In genomic region chr3:113255100-113255853, GRCh38 we compare ENCODE assay signal across 1 cellular context.
TF ChIP-seq lines count a peak whose summit lies in the region.

No MANE protein-coding gene starts in this region.

TF ChIP-seq in H1, 55 proteins besides CTCF, POLR2A, EP300 and RAD21:
- TF ChIP-seq SIRT6 (IDR thresholded peaks at IDR 0.05; ENCODE audit: low read length) = no peak
- TF ChIP-seq, protein P1, sequence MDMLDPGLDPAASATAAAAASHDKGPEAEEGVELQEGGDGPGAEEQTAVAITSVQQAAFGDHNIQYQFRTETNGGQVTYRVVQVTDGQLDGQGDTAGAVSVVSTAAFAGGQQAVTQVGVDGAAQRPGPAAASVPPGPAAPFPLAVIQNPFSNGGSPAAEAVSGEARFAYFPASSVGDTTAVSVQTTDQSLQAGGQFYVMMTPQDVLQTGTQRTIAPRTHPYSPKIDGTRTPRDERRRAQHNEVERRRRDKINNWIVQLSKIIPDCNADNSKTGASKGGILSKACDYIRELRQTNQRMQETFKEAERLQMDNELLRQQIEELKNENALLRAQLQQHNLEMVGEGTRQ (IDR thresholded peaks at IDR 0.05; ENCODE audit: low read length) = no peak
- no peak for TF ChIP-seq TAF7 (optimal IDR thresholded peaks at IDR 0.05; ENCODE audit: borderline replicate concordance, low read depth, low read length)
- no peak for TF ChIP-seq TAF1 (IDR thresholded peaks at IDR 0.05; ENCODE audit: low read depth, low read length)
- TF ChIP-seq CEBPB (IDR thresholded peaks at IDR 0.05; ENCODE audit: low read depth, low read length) = no peak
- no peak for TF ChIP-seq CBX8 (IDR thresholded peaks at IDR 0.05; ENCODE audit: borderline replicate concordance, low read depth, low read length)
- no peak for TF ChIP-seq KDM4A (IDR thresholded peaks at IDR 0.05; ENCODE audit: low read depth, low read length, severe bottlenecking)
- TF ChIP-seq CHD7 (IDR thresholded peaks at IDR 0.05; ENCODE audit: insufficient replicate concordance, low read length) = no peak
- no peak for TF ChIP-seq CREB1 (IDR thresholded peaks at IDR 0.05)
- TF ChIP-seq CTBP2 (IDR thresholded peaks at IDR 0.05; ENCODE audit: borderline replicate concordance, insufficient read depth, insufficient read length, low read length) = no peak
- no peak for TF ChIP-seq GABPA (IDR thresholded peaks at IDR 0.05; ENCODE audit: borderline replicate concordance, insufficient read depth, low read length)
- TF ChIP-seq KDM5A (IDR thresholded peaks at IDR 0.05; ENCODE audit: low read length) = no peak
- no peak for TF ChIP-seq JUN (IDR thresholded peaks at IDR 0.05; ENCODE audit: low read depth, low read length)
- TF ChIP-seq HDAC6 (IDR thresholded peaks at IDR 0.05; ENCODE audit: low read depth, low read length) = no peak
- TF ChIP-seq EZH2 (IDR thresholded peaks at IDR 0.05; ENCODE audit: low read depth, low read length, severe bottlenecking) = no peak
- TF ChIP-seq, protein P2, sequence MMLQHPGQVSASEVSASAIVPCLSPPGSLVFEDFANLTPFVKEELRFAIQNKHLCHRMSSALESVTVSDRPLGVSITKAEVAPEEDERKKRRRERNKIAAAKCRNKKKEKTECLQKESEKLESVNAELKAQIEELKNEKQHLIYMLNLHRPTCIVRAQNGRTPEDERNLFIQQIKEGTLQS (IDR thresholded peaks at IDR 0.05; ENCODE audit: insufficient read depth, low read depth, low read length) = no peak
